8 cellular contexts compared by ENCODE assay signal in the genomic region with DNA sequence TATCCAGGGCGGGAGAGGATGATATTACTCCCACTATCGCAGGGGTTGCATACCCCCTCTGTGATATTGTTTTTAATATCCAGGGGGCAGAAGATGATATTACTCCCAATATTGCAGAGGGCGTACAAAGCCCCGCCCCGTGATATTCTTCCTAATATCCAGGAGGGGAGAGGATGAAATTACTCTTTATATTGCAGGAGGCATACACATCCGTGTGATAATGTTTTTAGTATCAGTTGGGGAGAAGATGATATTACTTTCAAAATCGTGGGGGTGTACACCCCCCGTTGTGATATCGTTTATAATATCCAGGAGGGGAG. TPM values are rescaled to one million over a fixed set of nuclear protein-coding genes. Genes with fewer than 3 reads are reported as not detected.
A peak's percentile ranks its signal among the peaks of the same experiment; 100 is the strongest.
DNase-seq lines count a peak whose midpoint lies in the region; ATAC-seq and TF ChIP-seq lines count a peak whose summit lies in the region.

No MANE protein-coding gene starts in this region.

- ATAC-seq in DND-41 (ENCODE audit: insufficient read depth, low read depth): no peak

- H4K20me1 ChIP-seq in DND-41 (ENCODE audit: insufficient read depth, low read length) (no peaks in the 10 kb centered on the region), Karpas-422 (ENCODE audit: insufficient read depth, low read depth, low read length) (no peaks in the 10 kb centered on the region)

- H2AFZ ChIP-seq in DND-41 (ENCODE audit: low read depth, low read length) (peak overlapping the region; percentile 80), Karpas-422 (ENCODE audit: low read length) (peak overlapping the region; percentile 95)

- no peaks in the 10 kb centered on the region for H3K9me2 ChIP-seq in Karpas-422 (replicated peaks; ENCODE audit: insufficient read depth, low read length)

- peaks cover 33% of the 10 kb centered on the region for H3K27me3 ChIP-seq in DND-41 (ENCODE audit: insufficient read depth, low read length, poor library complexity)
- no peaks in the 10 kb centered on the region for H3K27me3 ChIP-seq in Karpas-422 (ENCODE audit: low read length)
- H3K27me3 ChIP-seq in brain microvascular endothelial cell (replicated peaks): no peaks in the 10 kb centered on the region
- no peaks in the 10 kb centered on the region for H3K27me3 ChIP-seq in ovary

- H3K79me2 ChIP-seq in DND-41 (ENCODE audit: insufficient read depth, low read length) (no peaks in the 10 kb centered on the region), Karpas-422 (ENCODE audit: low read length) (no peaks in the 10 kb centered on the region)

- H3K36me3 Mint-ChIP-seq in nephron (ENCODE audit: low read depth): no peaks in the 10 kb centered on the region

- H3K36me3 ChIP-seq in DND-41 (ENCODE audit: insufficient read depth, low read length): no peaks in the 10 kb centered on the region
- H3K36me3 ChIP-seq in Karpas-422 (ENCODE audit: insufficient read depth, low read length): no peaks in the 10 kb centered on the region
- H3K36me3 ChIP-seq in brain microvascular endothelial cell (replicated peaks): no peaks in the 10 kb centered on the region
- no peaks in the 10 kb centered on the region for H3K36me3 ChIP-seq in ovary

- no peak for TF ChIP-seq EP300 in ovary (IDR thresholded peaks at IDR 0.05)

- DNase-seq in DND-41: no peak
- no peak for DNase-seq in Karpas-422
- DNase-seq in brain microvascular endothelial cell: no peak
- DNase-seq in NOMO-1 (lab: John Stamatoyannopoulos, UW; ENCODE audit: unreplicated experiment in 2 of 2): no peak
- no peak for DNase-seq in putamen (ENCODE audit: low spot score)
- DNase-seq in NCI-H82 (lab: John Stamatoyannopoulos, UW): no peak
- no peak for DNase-seq in ovary

- H3K4me2 ChIP-seq in DND-41 (ENCODE audit: insufficient read depth, low read length): peak overlapping the region; percentile 64
- peak overlapping the region; percentile 95 for H3K4me2 ChIP-seq in Karpas-422 (ENCODE audit: low read depth, low read length, poor library complexity, severe bottlenecking)

- H3K9me3 ChIP-seq in DND-41 (ENCODE audit: insufficient read depth, low read length, severe bottlenecking) (no peaks in the 10 kb centered on the region), Karpas-422 (ENCODE audit: low read length) (no peaks in the 10 kb centered on the region), ovary (no peaks in the 10 kb centered on the region)

- intact Hi-C loops in ovary (cut with DNase I): no loop called here

- peaks cover 9% of the 10 kb centered on the region for H3K27me3 Mint-ChIP-seq in nephron (ENCODE audit: low read depth)

- peaks cover 3% of the 10 kb centered on the region for H3K9me3 Mint-ChIP-seq in nephron

- H3K4me1 ChIP-seq in DND-41 (ENCODE audit: insufficient read depth, low read length): peaks cover 12% of the 10 kb centered on the region
- H3K4me1 ChIP-seq in Karpas-422 (ENCODE audit: low read length): peaks cover 16% of the 10 kb centered on the region
- H3K4me1 ChIP-seq in ovary (ENCODE audit: insufficient read depth): no peaks in the 10 kb centered on the region

- no peak for TF ChIP-seq CTCF in DND-41 (IDR thresholded peaks at IDR 0.05; ENCODE audit: borderline replicate concordance, extremely low read depth, low read length, poor library complexity, severe bottlenecking)
- no peak for TF ChIP-seq CTCF in brain microvascular endothelial cell (IDR thresholded peaks at IDR 0.05; ENCODE audit: low read depth, low read length, missing control alignments)
- TF ChIP-seq CTCF in nephron (IDR thresholded peaks at IDR 0.05; ENCODE audit: unreplicated experiment in 3 of 3): no peak
- TF ChIP-seq CTCF in ovary (IDR thresholded peaks at IDR 0.05): no peak

- peak overlapping the region; percentile 72 to 83 (median 76) for H3K4me3 Mint-ChIP-seq in nephron

- H3K27ac Mint-ChIP-seq in nephron: no peak overlapping the region

- no peak for TF ChIP-seq POLR2A in ovary (IDR thresholded peaks at IDR 0.05)

- H3K4me1 Mint-ChIP-seq in nephron: no peaks in the 10 kb centered on the region

- 62 to 79% (median 70%) methylated on average over 9 of the region's 9 CpGs for WGBS in ovary, 3 donors

- peak overlapping the region; percentile 40; the same call in 1 of the 2 replicates for H3K9ac ChIP-seq in DND-41 (ENCODE audit: low read depth, low read length)
- peak overlapping the region; percentile 64 for H3K9ac ChIP-seq in Karpas-422 (ENCODE audit: low read length)

- H3K27ac ChIP-seq in DND-41 (ENCODE audit: low read length) (no peak overlapping the region), Karpas-422 (ENCODE audit: low read length) (no peak overlapping the region), brain microvascular endothelial cell (no peak overlapping the region), ovary (no peak overlapping the region)

- H3K4me3 ChIP-seq in DND-41 (ENCODE audit: low read depth in 1 of 2, low read length in 2 of 2): peak overlapping the region in 1 of 2 experiments; percentile 49; a peak in 2 of 4 replicates
- peak overlapping the region; percentile 67 for H3K4me3 ChIP-seq in Karpas-422 (ENCODE audit: low read length)
- peak overlapping the region; percentile 41 for H3K4me3 ChIP-seq in brain microvascular endothelial cell (ENCODE audit: low read depth, low read length)
- H3K4me3 ChIP-seq in ovary: no peak overlapping the region

- in situ Hi-C loops in brain microvascular endothelial cell (cut with HindIII; ENCODE audit: low pct_ligation_motif_present, low sequenced_read_pairs): no loop called here

RNA-seq across cellular contexts. Expression of a gene that starts 52.9 kb away (rescaled TPM):
- 250 and 484 TPM in 2 replicates for total RNA-seq in Karpas-422 (2014; rRNA removed; shearing (Covaris generic); ENCODE audit: low replicate concordance)
- 10 to 100 TPM; 52.7 to 99.3 (median 83.8) TPM for total RNA-seq in ovary
- polyA plus RNA-seq in ovary: 100 to 1,000 TPM in 1 of 2 donors, 10 to 100 TPM in 1; 96.9 to 199 TPM
